In the genomic region with DNA sequence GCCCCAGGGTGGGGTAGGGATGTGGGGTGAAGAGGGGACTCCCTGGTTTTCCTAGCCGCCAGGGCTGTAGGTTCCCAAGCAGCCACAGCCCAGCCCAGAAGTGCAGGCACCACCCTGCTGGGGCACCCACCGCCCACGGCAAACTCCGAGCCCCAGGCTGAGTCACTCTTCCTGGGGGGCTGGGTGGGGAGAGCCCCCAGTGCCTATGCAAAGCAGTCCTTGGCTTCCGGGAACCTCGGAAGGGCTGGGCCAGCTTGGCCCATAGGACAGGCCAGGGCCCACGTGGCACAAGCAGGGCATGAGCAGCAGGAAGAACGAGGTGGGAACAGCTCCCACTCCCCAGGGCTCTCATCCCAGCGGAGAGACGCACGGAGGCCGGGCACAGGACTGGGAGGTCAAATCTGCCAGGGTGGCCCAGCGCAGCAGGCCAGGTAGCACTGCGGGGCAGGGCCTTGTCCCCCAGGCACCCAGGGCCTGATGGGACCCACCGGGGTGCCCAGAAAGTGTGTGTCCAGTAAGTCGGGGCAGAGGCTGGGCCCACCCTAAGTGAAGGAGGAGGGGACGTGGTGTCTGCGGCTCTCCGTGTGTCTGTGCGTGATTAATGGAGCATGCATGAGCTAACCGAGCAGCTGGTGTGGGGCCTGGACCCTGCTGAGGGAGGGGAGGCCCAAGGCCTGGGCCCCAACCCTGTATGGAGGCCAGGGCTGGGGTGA, we compare ENCODE assay signal across 8 cellular contexts. TPM values are rescaled to one million over a fixed set of nuclear protein-coding genes. Genes with fewer than 3 reads are reported as not detected.
A peak's percentile ranks its signal among the peaks of the same experiment; 100 is the strongest.
DNase-seq lines count a peak whose midpoint lies in the region; ATAC-seq, FAIRE-seq and TF ChIP-seq lines count a peak whose summit lies in the region.
"Had no signal": no experiment of that assay in that cellular context is flagged by ENCODE, and none has a peak within 500 bp of the region (broad histone marks: within the 10 kb centered on the region; RNA-seq: fewer than 3 reads in every experiment).

No MANE protein-coding gene starts in this region.

- peaks cover 2% of the 10 kb centered on the region for H3K27me3 Mint-ChIP-seq in stimulated activated memory B cell treated with anti-CD40 and anti-IgM and Interleukin-4, amounts not matched to agents 10 μg/mL and 1 μg/mL and 100 μg/mL, for 72 hours

- no peaks in the 10 kb centered on the region for H3K4me1 ChIP-seq in HEK293 (ENCODE audit: control insufficient read depth, insufficient read depth, low read length)
- no peaks in the 10 kb centered on the region for H3K4me1 ChIP-seq in kidney (ENCODE audit: control insufficient read depth in 1 of 2, insufficient read depth in 1 of 2, low read depth in 1 of 2, low read length in 2 of 2)

- no peak overlapping the region for H3K9ac ChIP-seq in kidney (ENCODE audit: low read length in 2 of 2)

- H3K4me1 Mint-ChIP-seq in stimulated activated memory B cell treated with anti-CD40 and anti-IgM and Interleukin-4, amounts not matched to agents 10 μg/mL and 1 μg/mL and 100 μg/mL, for 72 hours: peaks cover 57% of the 10 kb centered on the region

- peaks cover 5% of the 10 kb centered on the region for H3K9me3 Mint-ChIP-seq in stimulated activated memory B cell treated with anti-CD40 and anti-IgM and Interleukin-4, amounts not matched to agents 10 μg/mL and 1 μg/mL and 100 μg/mL, for 72 hours

- H3K9me3 ChIP-seq in HEK293 (ENCODE audit: control insufficient read depth, insufficient read depth, low read depth, low read length) (no peaks in the 10 kb centered on the region), kidney (ENCODE audit: control insufficient read depth in 1 of 2, low read length in 2 of 2) (no peaks in the 10 kb centered on the region)

- no peaks in the 10 kb centered on the region for H3K36me3 ChIP-seq in HEK293 (ENCODE audit: control insufficient read depth in 2 of 2, insufficient read depth in 1 of 2, low read length in 2 of 2)
- no peaks in the 10 kb centered on the region for H3K36me3 ChIP-seq in kidney (ENCODE audit: control insufficient read depth in 1 of 2, insufficient read depth in 2 of 2, low read length in 2 of 2)

- H3K27ac ChIP-seq in HEK293 (ENCODE audit: extremely low read depth, low read depth, low read length) (no peak overlapping the region), kidney (ENCODE audit: low read depth in 2 of 2, low read length in 2 of 2) (no peak overlapping the region)

- H3K4me3 ChIP-seq in HEK293 (ENCODE audit: low read depth, low read length) (no peak overlapping the region), kidney (ENCODE audit: low read length in 2 of 2) (no peak overlapping the region)

- peak overlapping the region; percentile 55 for H3K27ac Mint-ChIP-seq in stimulated activated memory B cell treated with anti-CD40 and anti-IgM and Interleukin-4, amounts not matched to agents 10 μg/mL and 1 μg/mL and 100 μg/mL, for 72 hours
- H3K27ac Mint-ChIP-seq: progenitor cell of endocrine pancreas had no signal

- peak; percentile 91 for DNase-seq in activated CD8-positive, alpha-beta memory T cell treated with anti-CD3 and anti-CD28 coated beads for 24 hours
- DNase-seq in kidney: peak; percentile 76
- DNase-seq in NCI-H1092 (lab: John Stamatoyannopoulos, UW): no peak
- DNase-seq in AML-193 (lab: John Stamatoyannopoulos, UW): no peak

- CTCF ChIA-PET in HEK293 (lab: Yijun Ruan, JAX): interaction anchor here (0.6 to 2.2 kb wide), 2 partner anchors 13 to 224 kb away, joined by 3 to 9 read pairs; no protein-coding TSS in a partner anchor

- ATAC-seq in stimulated activated memory B cell treated with anti-CD40 and anti-IgM and Interleukin-4, amounts not matched to agents 10 μg/mL and 1 μg/mL and 100 μg/mL, for 72 hours: peak; percentile 86
- ATAC-seq in HG03342 (IDR thresholded peaks at IDR 0.05; ENCODE audit: unreplicated experiment): no peak

- intact Hi-C loops in kidney (cut with DNase I): no loop called here

- POLR2A ChIA-PET in HEK293 (lab: Yijun Ruan, JAX): interaction anchor here (0.6 kb wide), 1 partner anchor 55 kb away, joined by 3 read pairs; no protein-coding TSS in a partner anchor

- peak overlapping the region; percentile 40 for H3K4me3 Mint-ChIP-seq in stimulated activated memory B cell treated with anti-CD40 and anti-IgM and Interleukin-4, amounts not matched to agents 10 μg/mL and 1 μg/mL and 100 μg/mL, for 72 hours

- H3K36me3 Mint-ChIP-seq in stimulated activated memory B cell treated with anti-CD40 and anti-IgM and Interleukin-4, amounts not matched to agents 10 μg/mL and 1 μg/mL and 100 μg/mL, for 72 hours: no peaks in the 10 kb centered on the region

- FAIRE-seq in kidney (lab: Jason Lieb, UNC): no peak

- TF ChIP-seq CTCF in HEK293 (tag by site-specific recombination; IDR thresholded peaks at IDR 0.05) (no peak), kidney (IDR thresholded peaks at IDR 0.05; ENCODE audit: borderline replicate concordance, extremely low read depth, insufficient read depth) (no peak)

TF ChIP-seq in HEK293, 187 proteins besides CTCF, POLR2A, EP300 and RAD21:
- no peak for TF ChIP-seq ZSCAN16 (tag by site-specific recombination; IDR thresholded peaks at IDR 0.05)
- TF ChIP-seq ZNF596 (tag by site-specific recombination; IDR thresholded peaks at IDR 0.05): no peak
- no peak for TF ChIP-seq ZNF248 (tag by site-specific recombination; IDR thresholded peaks at IDR 0.05)
- TF ChIP-seq ZIC2 (tag by site-specific recombination; IDR thresholded peaks at IDR 0.05): peak; percentile 76
- TF ChIP-seq ZBTB1 (tag by site-specific recombination; IDR thresholded peaks at IDR 0.05): no peak
- TF ChIP-seq ZNF561 (tag by site-specific recombination; IDR thresholded peaks at IDR 0.05; ENCODE audit: borderline replicate concordance): no peak
- TF ChIP-seq, protein P1, sequence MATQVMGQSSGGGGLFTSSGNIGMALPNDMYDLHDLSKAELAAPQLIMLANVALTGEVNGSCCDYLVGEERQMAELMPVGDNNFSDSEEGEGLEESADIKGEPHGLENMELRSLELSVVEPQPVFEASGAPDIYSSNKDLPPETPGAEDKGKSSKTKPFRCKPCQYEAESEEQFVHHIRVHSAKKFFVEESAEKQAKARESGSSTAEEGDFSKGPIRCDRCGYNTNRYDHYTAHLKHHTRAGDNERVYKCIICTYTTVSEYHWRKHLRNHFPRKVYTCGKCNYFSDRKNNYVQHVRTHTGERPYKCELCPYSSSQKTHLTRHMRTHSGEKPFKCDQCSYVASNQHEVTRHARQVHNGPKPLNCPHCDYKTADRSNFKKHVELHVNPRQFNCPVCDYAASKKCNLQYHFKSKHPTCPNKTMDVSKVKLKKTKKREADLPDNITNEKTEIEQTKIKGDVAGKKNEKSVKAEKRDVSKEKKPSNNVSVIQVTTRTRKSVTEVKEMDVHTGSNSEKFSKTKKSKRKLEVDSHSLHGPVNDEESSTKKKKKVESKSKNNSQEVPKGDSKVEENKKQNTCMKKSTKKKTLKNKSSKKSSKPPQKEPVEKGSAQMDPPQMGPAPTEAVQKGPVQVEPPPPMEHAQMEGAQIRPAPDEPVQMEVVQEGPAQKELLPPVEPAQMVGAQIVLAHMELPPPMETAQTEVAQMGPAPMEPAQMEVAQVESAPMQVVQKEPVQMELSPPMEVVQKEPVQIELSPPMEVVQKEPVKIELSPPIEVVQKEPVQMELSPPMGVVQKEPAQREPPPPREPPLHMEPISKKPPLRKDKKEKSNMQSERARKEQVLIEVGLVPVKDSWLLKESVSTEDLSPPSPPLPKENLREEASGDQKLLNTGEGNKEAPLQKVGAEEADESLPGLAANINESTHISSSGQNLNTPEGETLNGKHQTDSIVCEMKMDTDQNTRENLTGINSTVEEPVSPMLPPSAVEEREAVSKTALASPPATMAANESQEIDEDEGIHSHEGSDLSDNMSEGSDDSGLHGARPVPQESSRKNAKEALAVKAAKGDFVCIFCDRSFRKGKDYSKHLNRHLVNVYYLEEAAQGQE (tag by site-specific recombination; IDR thresholded peaks at IDR 0.05): no peak

RNA-seq across cellular contexts. Expression of a gene that starts 4.6 kb away (rescaled TPM):
- total RNA-seq in kidney: 0.16 TPM
- polyA plus RNA-seq in kidney (ENCODE audit: insufficient read depth, low read depth, low replicate concordance): not detected

RNA-seq across cellular contexts. Expression of a gene that starts 41.0 kb away (rescaled TPM):
- not detected for total RNA-seq in kidney
- polyA plus RNA-seq in kidney (ENCODE audit: insufficient read depth, low read depth, low replicate concordance): not detected
- total RNA-seq: progenitor cell of endocrine pancreas had no signal

RNA-seq across cellular contexts. Expression of a gene that starts 56.6 kb away (rescaled TPM):
- 107 TPM for total RNA-seq in kidney
- 96.5 TPM for polyA plus RNA-seq in kidney (ENCODE audit: insufficient read depth, low read depth, low replicate concordance)

Comparison
In these comparisons a context has a peak if more than half of its experiments do, and no peak if none do; other contexts are left out.
1. DNase-seq: peak in activated CD8-positive, alpha-beta memory T cell treated with anti-CD3 and anti-CD28 coated beads for 24 hours (single experiment) and kidney (single experiment); none in NCI-H1092 (single experiment) and AML-193 (0 of 2).